ENCODE assay signal across 21 cellular contexts in the genomic region with DNA sequence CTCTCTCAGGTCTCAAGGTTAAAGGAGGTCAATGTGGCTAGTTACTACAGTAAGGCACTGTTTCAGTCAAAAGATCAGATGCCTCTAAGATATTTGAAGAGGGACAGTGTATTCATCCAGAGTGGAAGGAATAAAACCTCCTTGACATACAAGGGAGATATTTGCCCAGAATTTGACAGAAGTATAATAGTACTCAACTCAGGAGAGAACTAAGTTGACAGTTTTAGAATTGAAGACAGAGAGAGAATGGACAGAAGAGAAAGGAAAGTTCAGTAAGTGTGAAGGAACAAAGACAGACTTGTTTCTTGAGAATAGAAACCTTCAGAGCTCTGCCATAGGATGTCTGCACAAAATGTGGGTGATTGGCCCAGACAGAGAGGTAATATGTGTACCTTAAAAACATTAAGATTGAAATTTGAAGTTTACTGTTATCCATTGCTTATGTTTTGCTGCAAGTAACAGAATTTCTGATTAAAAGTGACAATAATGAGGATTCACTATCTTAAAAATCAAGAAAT.
DNase-seq lines count a peak whose midpoint lies in the region; ATAC-seq and TF ChIP-seq lines count a peak whose summit lies in the region.
"Had no signal": no experiment of that assay in that cellular context is flagged by ENCODE, and none has a peak within 500 bp of the region (broad histone marks: within the 10 kb centered on the region; RNA-seq: fewer than 3 reads in every experiment).

No MANE protein-coding gene starts in this region.

- no peaks in the 10 kb centered on the region for H3K27me3 Mint-ChIP-seq in neural progenitor cell (ENCODE audit: insufficient read depth, low read depth)
- H3K27me3 Mint-ChIP-seq: activated B cell treated with CpG ODN at 0.5 μM for 24 hours; activated CD4-positive, alpha-beta memory T cell treated with anti-CD3 and anti-CD28 coated beads, Interleukin-2, amount 10 ng/mL, durations not matched to agents 7 days and 5 days; naive B cell; stimulated activated naive CD8-positive, alpha-beta T cell treated with anti-CD3 and anti-CD28 coated beads, Interleukin-15, Interleukin-2, amounts not matched to agents 100 ng/mL and 50 ng/mL, for 24 hours had no signal

- H3K36me3 ChIP-seq in neural progenitor cell, result no peaks in the 10 kb centered on the region
- H3K36me3 ChIP-seq: MG63, Peyer's patch, upper lobe of left lung had no signal

- no peaks in the 10 kb centered on the region for H3K9me3 Mint-ChIP-seq in neural progenitor cell
- H3K9me3 Mint-ChIP-seq in stimulated activated effector memory CD8-positive, alpha-beta T cell treated with anti-CD3 and anti-CD28 coated beads, Interleukin-12 subunit alpha, Interleukin-12 subunit beta, amount 100 ng/mL, for 72 hours, result peaks cover 10% of the 10 kb centered on the region
- H3K9me3 Mint-ChIP-seq: activated CD4-positive, alpha-beta memory T cell treated with anti-CD3 and anti-CD28 coated beads, Interleukin-2, amount 10 ng/mL, durations not matched to agents 7 days and 5 days had no signal

- no peak overlapping the region for H3K4me3 Mint-ChIP-seq in neural progenitor cell
- H3K4me3 Mint-ChIP-seq in stimulated activated effector memory CD8-positive, alpha-beta T cell treated with anti-CD3 and anti-CD28 coated beads, Interleukin-12 subunit alpha, Interleukin-12 subunit beta, amount 100 ng/mL, for 72 hours, result no peak overlapping the region
- H3K4me3 Mint-ChIP-seq: activated B cell treated with CpG ODN at 0.5 μM for 24 hours; activated CD4-positive, alpha-beta memory T cell treated with anti-CD3 and anti-CD28 coated beads, Interleukin-2, amount 10 ng/mL, durations not matched to agents 7 days and 5 days; naive B cell; stimulated activated naive CD8-positive, alpha-beta T cell treated with anti-CD3 and anti-CD28 coated beads, Interleukin-15, Interleukin-2, amounts not matched to agents 100 ng/mL and 50 ng/mL, for 24 hours had no signal

- H3K79me2 ChIP-seq in neural progenitor cell (ENCODE audit: low read depth), result no peaks in the 10 kb centered on the region

- H3K27ac ChIP-seq in neural progenitor cell, result no peak overlapping the region
- H3K27ac ChIP-seq: Peyer's patch, upper lobe of left lung had no signal

- H3K4me3 ChIP-seq in neural progenitor cell, result no peak overlapping the region
- H3K4me3 ChIP-seq: MG63, Peyer's patch, upper lobe of left lung had no signal

- H3K4me1 Mint-ChIP-seq in neural progenitor cell, result no peaks in the 10 kb centered on the region
- H3K4me1 Mint-ChIP-seq in stimulated activated effector memory CD8-positive, alpha-beta T cell treated with anti-CD3 and anti-CD28 coated beads, Interleukin-12 subunit alpha, Interleukin-12 subunit beta, amount 100 ng/mL, for 72 hours, result no peaks in the 10 kb centered on the region
- H3K4me1 Mint-ChIP-seq: activated B cell treated with CpG ODN at 0.5 μM for 24 hours; activated CD4-positive, alpha-beta memory T cell treated with anti-CD3 and anti-CD28 coated beads, Interleukin-2, amount 10 ng/mL, durations not matched to agents 7 days and 5 days; naive B cell had no signal

- H2AFZ ChIP-seq in neural progenitor cell (replicated peaks), result peak overlapping the region; percentile 14

- no peak for TF ChIP-seq CTCF in neural progenitor cell (IDR thresholded peaks at IDR 0.05)

- H3F3A ChIP-seq in neural progenitor cell (ENCODE audit: low read depth), result no peaks in the 10 kb centered on the region

- no peak overlapping the region for H3K9ac ChIP-seq in neural progenitor cell

- H4K20me1 ChIP-seq in neural progenitor cell (ENCODE audit: low read depth), result no peaks in the 10 kb centered on the region

- no peak overlapping the region for H3K4me2 ChIP-seq in neural progenitor cell

- H3K9me3 ChIP-seq in neural progenitor cell (ENCODE audit: low read depth), result no peaks in the 10 kb centered on the region
- H3K9me3 ChIP-seq: MG63, Peyer's patch, upper lobe of left lung had no signal

- no peaks in the 10 kb centered on the region for H3K27me3 ChIP-seq in neural progenitor cell
- H3K27me3 ChIP-seq: MG63, Peyer's patch, upper lobe of left lung had no signal

- no peak overlapping the region for H3K27ac Mint-ChIP-seq in neural progenitor cell
- H3K27ac Mint-ChIP-seq in stimulated activated effector memory CD8-positive, alpha-beta T cell treated with anti-CD3 and anti-CD28 coated beads, Interleukin-12 subunit alpha, Interleukin-12 subunit beta, amount 100 ng/mL, for 72 hours, result no peak overlapping the region
- H3K27ac Mint-ChIP-seq: activated B cell treated with CpG ODN at 0.5 μM for 24 hours; activated CD4-positive, alpha-beta memory T cell treated with anti-CD3 and anti-CD28 coated beads, Interleukin-2, amount 10 ng/mL, durations not matched to agents 7 days and 5 days; naive B cell; stimulated activated naive CD8-positive, alpha-beta T cell treated with anti-CD3 and anti-CD28 coated beads, Interleukin-15, Interleukin-2, amounts not matched to agents 100 ng/mL and 50 ng/mL, for 24 hours had no signal

- H3K4me1 ChIP-seq in neural progenitor cell, result peaks cover 6% of the 10 kb centered on the region
- H3K4me1 ChIP-seq: Peyer's patch, upper lobe of left lung had no signal

- no peak for DNase-seq in neural progenitor cell (ENCODE audit: low spot score)
- no peak for DNase-seq in NCI-H1436 treated with DMSO at 0.1 percent for 48 hours (lab: John Stamatoyannopoulos, UW)
- no peak for DNase-seq in activated CD4-positive, alpha-beta T cell treated with anti-CD3 and anti-CD28 coated beads, Interleukin-2, amount 50 U/mL, for 4 hours
- no peak for DNase-seq in stimulated activated effector memory CD8-positive, alpha-beta T cell treated with anti-CD3 and anti-CD28 coated beads, Interleukin-12 subunit alpha, Interleukin-12 subunit beta, amount 100 ng/mL, for 72 hours (ENCODE audit: low spot score in 2 of 2)
- DNase-seq: activated B cell treated with CpG ODN at 0.5 μM for 24 hours; activated CD4-positive, alpha-beta memory T cell treated with anti-CD3 and anti-CD28 coated beads, Interleukin-2, amount 10 ng/mL, durations not matched to agents 7 days and 5 days; activated naive CD4-positive, alpha-beta T cell treated with Interleukin-2 at 50 U/mL for 16 hours; AML-193; foreskin melanocyte; hippocampal formation; islet precursor cell; MG63; naive B cell; NCI-H1694; Peyer's patch; stimulated activated CD4-positive, alpha-beta T cell treated with anti-CD3 and anti-CD28 coated beads, Interleukin-2, amount 100 ng/mL, for 24 hours; upper lobe of left lung had no signal

- H3K36me3 Mint-ChIP-seq in neural progenitor cell, result no peaks in the 10 kb centered on the region
- H3K36me3 Mint-ChIP-seq in stimulated activated effector memory CD8-positive, alpha-beta T cell treated with anti-CD3 and anti-CD28 coated beads, Interleukin-12 subunit alpha, Interleukin-12 subunit beta, amount 100 ng/mL, for 72 hours, result no peaks in the 10 kb centered on the region
- H3K36me3 Mint-ChIP-seq: naive B cell had no signal

- ATAC-seq in GM18907 (IDR thresholded peaks at IDR 0.05; ENCODE audit: unreplicated experiment), result peak; percentile 28
- peak; percentile 29 for ATAC-seq in HG02571 (IDR thresholded peaks at IDR 0.05; ENCODE audit: unreplicated experiment)
- ATAC-seq in HG03439 (IDR thresholded peaks at IDR 0.05; ENCODE audit: unreplicated experiment), result peak; percentile 35
- no peak for ATAC-seq in stimulated activated effector memory CD8-positive, alpha-beta T cell treated with anti-CD3 and anti-CD28 coated beads, Interleukin-12 subunit alpha, Interleukin-12 subunit beta, amount 100 ng/mL, for 72 hours
